ENCODE assay signal across 8 cellular contexts in the genomic region with DNA sequence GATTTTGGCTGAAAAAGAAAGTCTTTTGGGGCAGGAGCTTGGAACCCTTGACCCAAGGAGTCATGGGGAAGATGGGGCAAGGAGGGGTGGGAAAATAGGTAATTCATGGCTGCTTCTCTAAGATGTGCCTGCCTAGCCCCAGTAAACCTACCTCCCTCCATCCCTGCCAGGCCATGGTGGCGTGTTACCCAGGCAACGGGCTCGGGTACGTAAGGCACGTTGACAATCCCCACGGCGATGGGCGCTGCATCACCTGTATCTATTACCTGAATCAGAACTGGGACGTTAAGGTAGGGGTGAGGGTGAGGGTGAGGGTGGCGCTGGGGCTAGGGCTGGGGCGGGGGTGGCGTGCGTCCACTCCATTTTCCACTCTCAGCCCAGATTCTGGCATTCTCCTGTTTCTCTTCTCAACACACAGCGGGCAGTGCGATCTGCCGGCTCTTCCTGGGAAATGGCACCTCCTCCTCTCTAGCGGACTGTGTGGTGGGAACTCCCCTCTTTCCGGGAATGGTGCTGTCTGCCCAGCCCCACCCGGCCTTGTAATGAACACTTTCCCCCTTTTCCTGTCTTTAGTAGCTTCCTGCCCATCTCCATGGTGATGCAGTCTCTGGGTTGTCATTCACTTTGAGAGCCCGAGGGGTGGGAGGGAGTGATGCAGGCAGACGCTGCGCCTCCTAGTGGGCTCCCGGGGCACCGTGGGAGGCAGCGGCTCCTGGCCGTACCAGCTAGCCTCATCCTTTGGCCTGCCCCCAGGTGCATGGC. TPM values are rescaled to one million over a fixed set of nuclear protein-coding genes. Genes with fewer than 3 reads are reported as not detected.
A peak's percentile ranks its signal among the peaks of the same experiment; 100 is the strongest.
DNase-seq lines count a peak whose midpoint lies in the region; ATAC-seq and TF ChIP-seq lines count a peak whose summit lies in the region.

No MANE protein-coding gene starts in this region.

- H3K27me3 Mint-ChIP-seq in activated CD4-positive, alpha-beta memory T cell treated with anti-CD3 and anti-CD28 coated beads for 36 hours: no peaks in the 10 kb centered on the region
- peaks cover 2% of the 10 kb centered on the region for H3K27me3 Mint-ChIP-seq in dendritic cell treated with granulocyte-macrophage colony-stimulating factor and Interleukin-4, amounts not matched to agents 40 ng/mL and 50 ng/mL, for 4 days

- POLR2A ChIA-PET in activated CD4-positive, alpha-beta memory T cell treated with anti-CD3 and anti-CD28 coated beads for 36 hours (lab: Charles Lee): interaction anchor here (1.0 to 3.3 kb wide), 5 partner anchors 28 to 143 kb away, joined by 5 to 17 read pairs (median 7); a partner anchor contains a TSS

- peak; percentile 42 for DNase-seq in NCI-H1694 treated with DMSO at 0.1 percent for 48 hours (lab: John Stamatoyannopoulos, UW)
- peak; percentile 89 for DNase-seq in activated CD4-positive, alpha-beta memory T cell treated with anti-CD3 and anti-CD28 coated beads for 36 hours
- DNase-seq in left kidney (ENCODE audit: low read depth, low spot score): peak; percentile 99
- peak; percentile 46 to 61 for DNase-seq in stimulated activated CD4-positive, alpha-beta T cell treated with anti-CD3 and anti-CD28 coated beads, Interleukin-1b, Interleukin-23, amount 100 ng/mL, for 1 hour (ENCODE audit: low read depth in 2 of 2)
- no peak for DNase-seq in NCI-H446 treated with DMSO at 0.1 percent for 48 hours (lab: John Stamatoyannopoulos, UW)

- peaks cover 40% of the 10 kb centered on the region for H3K36me3 Mint-ChIP-seq in activated CD4-positive, alpha-beta memory T cell treated with anti-CD3 and anti-CD28 coated beads for 36 hours
- H3K36me3 Mint-ChIP-seq in dendritic cell treated with granulocyte-macrophage colony-stimulating factor and Interleukin-4, amounts not matched to agents 40 ng/mL and 50 ng/mL, for 4 days (ENCODE audit: low read depth): peaks cover 91% of the 10 kb centered on the region

- peak overlapping the region; percentile 67 for H3K4me3 Mint-ChIP-seq in activated CD4-positive, alpha-beta memory T cell treated with anti-CD3 and anti-CD28 coated beads for 36 hours
- H3K4me3 Mint-ChIP-seq in dendritic cell treated with granulocyte-macrophage colony-stimulating factor and Interleukin-4, amounts not matched to agents 40 ng/mL and 50 ng/mL, for 4 days: peak overlapping the region; percentile 58

- H3K27ac Mint-ChIP-seq in activated CD4-positive, alpha-beta memory T cell treated with anti-CD3 and anti-CD28 coated beads for 36 hours: peak overlapping the region; percentile 89
- H3K27ac Mint-ChIP-seq in dendritic cell treated with granulocyte-macrophage colony-stimulating factor and Interleukin-4, amounts not matched to agents 40 ng/mL and 50 ng/mL, for 4 days: peak overlapping the region; percentile 52

- no peak overlapping the region for H3K4me3 ChIP-seq in GM12875 (ENCODE audit: low read depth, low read length)

- intact Hi-C loops in activated CD4-positive, alpha-beta memory T cell treated with anti-CD3 and anti-CD28 coated beads for 36 hours (cut with micrococcal nuclease): loop anchor here (2.0 kb wide), 1 partner anchor 56 kb away; a partner anchor contains a TSS
- intact Hi-C loops in dendritic cell treated with granulocyte-macrophage colony-stimulating factor and Interleukin-4, amounts not matched to agents 40 ng/mL and 50 ng/mL, for 4 days (cut with micrococcal nuclease): no loop called here

- ATAC-seq in HG03520 (IDR thresholded peaks at IDR 0.05; ENCODE audit: unreplicated experiment): no peak

- H3K9me3 Mint-ChIP-seq in activated CD4-positive, alpha-beta memory T cell treated with anti-CD3 and anti-CD28 coated beads for 36 hours: no peaks in the 10 kb centered on the region
- no peaks in the 10 kb centered on the region for H3K9me3 Mint-ChIP-seq in dendritic cell treated with granulocyte-macrophage colony-stimulating factor and Interleukin-4, amounts not matched to agents 40 ng/mL and 50 ng/mL, for 4 days

- H3K4me1 Mint-ChIP-seq in activated CD4-positive, alpha-beta memory T cell treated with anti-CD3 and anti-CD28 coated beads for 36 hours (ENCODE audit: low read depth): peaks cover 81% of the 10 kb centered on the region
- peaks cover 97% of the 10 kb centered on the region for H3K4me1 Mint-ChIP-seq in dendritic cell treated with granulocyte-macrophage colony-stimulating factor and Interleukin-4, amounts not matched to agents 40 ng/mL and 50 ng/mL, for 4 days (ENCODE audit: low read depth)

- TF ChIP-seq CTCF in GM12875 (IDR thresholded peaks at IDR 0.05; ENCODE audit: borderline replicate concordance, insufficient read depth, low read depth, low read length): peak; percentile 90

- CTCF ChIA-PET in activated CD4-positive, alpha-beta memory T cell treated with anti-CD3 and anti-CD28 coated beads for 36 hours (lab: Charles Lee): interaction anchor here (1.0 to 5.8 kb wide), 18 partner anchors 8 to 149 kb away, joined by 3 to 58 read pairs (median 6); a partner anchor contains a TSS

RNA-seq across cellular contexts. Expression of a gene that starts 7.6 kb away (rescaled TPM):
- total RNA-seq in activated CD4-positive, alpha-beta memory T cell treated with anti-CD3 and anti-CD28 coated beads for 36 hours: 10 to 100 TPM; 89.1 to 90.3 TPM

RNA-seq across cellular contexts. Expression of a gene that starts 28.5 kb away (rescaled TPM):
- 10 to 100 TPM; 38.0 to 41.7 TPM for total RNA-seq in activated CD4-positive, alpha-beta memory T cell treated with anti-CD3 and anti-CD28 coated beads for 36 hours

RNA-seq across cellular contexts. Expression of a gene that starts 31.2 kb away (rescaled TPM):
- total RNA-seq in activated CD4-positive, alpha-beta memory T cell treated with anti-CD3 and anti-CD28 coated beads for 36 hours: under 1 TPM in 1 of 2 experiments, not detected in 1; 1.00 TPM

RNA-seq across cellular contexts. Expression of a gene that starts 43.7 kb away (rescaled TPM):
- total RNA-seq in activated CD4-positive, alpha-beta memory T cell treated with anti-CD3 and anti-CD28 coated beads for 36 hours: not detected

RNA-seq across cellular contexts. Expression of a gene that starts 55.6 kb away (rescaled TPM):
- 100 to 1,000 TPM; 241 to 253 TPM for total RNA-seq in activated CD4-positive, alpha-beta memory T cell treated with anti-CD3 and anti-CD28 coated beads for 36 hours
